ENCODE assay signal across 28 cellular contexts in genomic region chr2:409523-409922, GRCh38.
"Had no signal": no experiment of that assay in that cellular context is flagged by ENCODE, and none has a peak within 500 bp of the region (broad histone marks: within the 10 kb centered on the region; RNA-seq: fewer than 3 reads in every experiment).

No MANE protein-coding gene starts in this region.

- H3K9me3 ChIP-seq: SJSA1 had no signal

- H3K4me3 Mint-ChIP-seq: activated naive CD4-positive, alpha-beta T cell treated with anti-CD3 and anti-CD28 coated beads for 36 hours; activated T-helper 17 cell treated with anti-CD3 and anti-CD28 coated beads, Interleukin-2, amount 50 U/mL, for 72 hours; IgD-negative memory B cell; T-helper 1 cell treated with Interleukin-12 subunit alpha and Interleukin-12 subunit beta and Interleukin-4 antibody, amounts not matched to agents 30 μg/mL and 1 μg/mL, for 36 hours had no signal

- H3K4me3 ChIP-seq: Peyer's patch, SJSA1 had no signal

- H3K4me1 Mint-ChIP-seq: activated T-helper 17 cell treated with anti-CD3 and anti-CD28 coated beads, Interleukin-2, amount 50 U/mL, for 72 hours had no signal

- H3K36me3 Mint-ChIP-seq: IgD-negative memory B cell had no signal

- DNase-seq: activated CD4-positive, alpha-beta T cell treated with anti-CD3 and anti-CD28 coated beads for 4 hours; activated CD4-positive, alpha-beta T cell treated with anti-CD3 and anti-CD28 coated beads, Interleukin-2, amount 50 U/mL, for 48 hours; activated gamma-delta T cell; activated naive CD4-positive, alpha-beta T cell treated with anti-CD3 and anti-CD28 coated beads for 36 hours; activated T-cell treated with anti-CD3 and anti-CD28 coated beads for 4 hours; activated T-cell treated with anti-CD3 and anti-CD28 coated beads, Interleukin-2, amount 50 U/mL, for 48 hours; amniotic stem cell; brain microvascular endothelial cell; cerebellar nuclear complex; KG1; MV-4-11; NCI-H1092 treated with DMSO at 0.1 percent for 48 hours; NCI-H1417 treated with DMSO at 0.1 percent for 48 hours; NCI-H1694; NCI-H2029; NCI-H345; NCI-H510A; NCI-H526 treated with DMSO at 0.1 percent for 48 hours; NCI-H82; Peyer's patch; SHP77; SW 1271 had no signal

- H3K36me3 ChIP-seq: brain microvascular endothelial cell, Peyer's patch, SJSA1 had no signal

- ATAC-seq: activated CD4-positive, CD25-positive, alpha-beta regulatory T cell treated with anti-CD3 and anti-CD28 coated beads, Interleukin-2, amount 50 U/mL, for 24 hours; activated T-helper 17 cell treated with anti-CD3 and anti-CD28 coated beads, Interleukin-2, amount 50 U/mL, for 72 hours; SK-N-SH treated with all-trans-retinoic acid at 6 μM for 48 hours had no signal

- H3K27ac Mint-ChIP-seq: activated naive CD4-positive, alpha-beta T cell treated with anti-CD3 and anti-CD28 coated beads for 36 hours; activated T-helper 17 cell treated with anti-CD3 and anti-CD28 coated beads, Interleukin-2, amount 50 U/mL, for 72 hours; IgD-negative memory B cell; T-helper 1 cell treated with Interleukin-12 subunit alpha and Interleukin-12 subunit beta and Interleukin-4 antibody, amounts not matched to agents 30 μg/mL and 1 μg/mL, for 36 hours had no signal

- H3K27ac ChIP-seq: brain microvascular endothelial cell, Peyer's patch, SJSA1 had no signal

- H3K27me3 ChIP-seq: brain microvascular endothelial cell, Peyer's patch had no signal

- H3K4me1 ChIP-seq: Peyer's patch, SJSA1 had no signal
